Comparison of ENCODE assay signal across 7 cellular contexts in the genomic region with DNA sequence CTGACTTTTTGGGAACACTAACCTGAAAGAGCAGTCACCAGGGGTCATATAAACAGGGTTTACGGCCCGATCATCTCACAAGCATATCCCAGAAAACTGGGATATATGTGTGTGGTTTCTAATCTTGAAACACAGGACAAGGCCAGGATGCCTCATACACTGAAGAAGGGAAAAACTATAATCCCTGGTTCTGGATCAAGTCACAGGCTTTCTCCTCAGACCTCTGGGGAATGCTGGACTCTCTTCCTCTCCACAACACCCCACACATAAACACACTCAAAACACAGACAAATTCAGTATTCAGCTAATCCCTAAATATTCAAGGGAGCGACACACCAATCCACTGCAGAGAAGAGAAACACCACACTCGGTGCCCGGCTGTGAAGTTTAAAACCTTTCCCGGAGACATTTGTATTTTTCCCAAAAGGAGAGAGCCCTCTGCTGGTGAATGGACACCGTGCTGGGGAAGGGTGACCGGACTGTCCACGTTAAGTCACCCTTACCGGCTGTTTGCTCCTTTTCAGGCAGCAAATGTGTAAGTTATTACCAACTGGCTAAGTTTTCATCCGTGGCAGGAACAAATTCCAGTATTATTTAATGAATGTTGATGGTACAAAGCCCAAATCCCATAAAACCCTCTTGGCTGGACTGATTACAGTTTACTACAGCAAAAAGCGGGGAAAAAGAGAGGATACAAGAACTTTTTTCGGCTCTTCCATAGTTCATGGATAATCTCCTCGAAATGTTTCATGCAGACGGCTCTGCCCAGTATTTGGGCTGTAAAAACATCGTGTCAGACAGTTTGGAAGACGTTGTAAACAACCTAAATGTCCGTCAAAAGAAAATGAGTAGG.
DNase-seq lines count a peak whose midpoint lies in the region; ATAC-seq lines count a peak whose summit lies in the region.

No MANE protein-coding gene starts in this region.

- H3K9me3 ChIP-seq in aorta (ENCODE audit: control insufficient read depth, low read length): no peaks in the 10 kb centered on the region

- no peak overlapping the region for H3K4me3 ChIP-seq in aorta (ENCODE audit: low read length in 2 of 2)

- ATAC-seq in aorta (ENCODE audit: low FRiP score): peak; percentile 86

- WGBS in aorta, 2 donors: 36 to 37% methylated on average over 18 of the region's 18 CpGs

- no peaks in the 10 kb centered on the region for H3K36me3 ChIP-seq in aorta (ENCODE audit: control insufficient read depth in 1 of 2, insufficient read depth in 2 of 2, low read length in 1 of 2)

- intact Hi-C loops in aorta (cut with DNase I): loop anchor here (5.0 to 10.0 kb wide), 3 partner anchors 498 to 1718 kb away; no protein-coding TSS in a partner anchor

- H3K4me1 ChIP-seq in aorta (ENCODE audit: control insufficient read depth in 1 of 2, insufficient read depth in 2 of 2, low read length in 2 of 2): no peaks in the 10 kb centered on the region

- H3K27ac ChIP-seq in aorta (ENCODE audit: low read depth in 1 of 2, low read length in 2 of 2): no peak overlapping the region

- peak; percentile 69 for DNase-seq in EH (ENCODE audit: low read depth)
- DNase-seq in HuH-7.5 (ENCODE audit: low spot score): peak; percentile 51
- DNase-seq in SHP77 treated with DMSO at 0.1 percent for 48 hours (lab: John Stamatoyannopoulos, UW): peak; percentile 10
- DNase-seq in epidermal melanocyte (ENCODE audit: insufficient read length, low spot score): peak; percentile 57
- peak; percentile 75 for DNase-seq in midbrain (lab: John Stamatoyannopoulos, UW)
- peak; percentile 62 to 80 for DNase-seq in aorta
- DNase-seq in effector CD8-positive, alpha-beta T cell (lab: John Stamatoyannopoulos, UW): no peak

- H3K27me3 ChIP-seq in aorta (ENCODE audit: control insufficient read depth in 1 of 2, insufficient read depth in 2 of 2, low read length in 1 of 2): no peaks in the 10 kb centered on the region
